1 cellular context compared by ENCODE assay signal in the genomic region with DNA sequence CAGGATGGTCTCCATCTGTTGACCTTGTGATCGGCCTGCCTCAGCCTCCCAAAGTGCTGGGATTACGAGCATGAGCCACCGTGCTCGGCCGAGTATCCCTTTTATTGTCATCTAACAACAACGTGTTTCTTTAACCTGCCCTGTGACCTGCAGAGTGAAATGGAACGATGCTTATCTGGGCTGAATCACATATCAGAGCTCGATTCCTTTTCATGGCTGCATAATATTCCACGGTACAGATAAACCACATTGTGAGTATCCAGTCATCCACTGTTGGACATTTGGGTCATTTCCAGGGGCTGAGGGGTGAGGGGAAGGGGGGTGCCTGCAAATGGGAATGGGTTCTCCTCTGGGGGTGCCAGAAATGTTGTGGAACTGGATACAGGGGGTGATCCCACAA.
A peak's percentile ranks its signal among the peaks of the same experiment; 100 is the strongest.
TF ChIP-seq lines count a peak whose summit lies in the region.

No MANE protein-coding gene starts in this region.

TF ChIP-seq in HEK293, 187 proteins besides CTCF, POLR2A, EP300 and RAD21 (continued from another document):
- TF ChIP-seq ZFP3 (tag by site-specific recombination; IDR thresholded peaks at IDR 0.05; ENCODE audit: low read depth) = no peak
- peak; percentile 77 for TF ChIP-seq ZNF146 (tag by site-specific recombination; IDR thresholded peaks at IDR 0.05)
- TF ChIP-seq ZNF423 (tag by site-specific recombination; IDR thresholded peaks at IDR 0.05) = no peak
- TF ChIP-seq, protein P1, sequence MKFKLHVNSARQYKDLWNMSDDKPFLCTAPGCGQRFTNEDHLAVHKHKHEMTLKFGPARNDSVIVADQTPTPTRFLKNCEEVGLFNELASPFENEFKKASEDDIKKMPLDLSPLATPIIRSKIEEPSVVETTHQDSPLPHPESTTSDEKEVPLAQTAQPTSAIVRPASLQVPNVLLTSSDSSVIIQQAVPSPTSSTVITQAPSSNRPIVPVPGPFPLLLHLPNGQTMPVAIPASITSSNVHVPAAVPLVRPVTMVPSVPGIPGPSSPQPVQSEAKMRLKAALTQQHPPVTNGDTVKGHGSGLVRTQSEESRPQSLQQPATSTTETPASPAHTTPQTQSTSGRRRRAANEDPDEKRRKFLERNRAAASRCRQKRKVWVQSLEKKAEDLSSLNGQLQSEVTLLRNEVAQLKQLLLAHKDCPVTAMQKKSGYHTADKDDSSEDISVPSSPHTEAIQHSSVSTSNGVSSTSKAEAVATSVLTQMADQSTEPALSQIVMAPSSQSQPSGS (tag by site-specific recombination; IDR thresholded peaks at IDR 0.05; ENCODE audit: low read depth) = no peak
